9 cellular contexts compared by ENCODE assay signal in genomic region chr9:108478871-108479332, GRCh38.
A peak's percentile ranks its signal among the peaks of the same experiment; 100 is the strongest.
DNase-seq lines count a peak whose midpoint lies in the region; ATAC-seq, FAIRE-seq and TF ChIP-seq lines count a peak whose summit lies in the region.
"Had no signal": no experiment of that assay in that cellular context is flagged by ENCODE, and none has a peak within 500 bp of the region (broad histone marks: within the 10 kb centered on the region; RNA-seq: fewer than 3 reads in every experiment).

No MANE protein-coding gene starts in this region.

- H3K9me3 ChIP-seq in Peyer's patch = no peaks in the 10 kb centered on the region

- DNase-seq in AG08396 (ENCODE audit: low spot score) (peak; percentile 43), epithelial cell of esophagus (ENCODE audit: low read depth) (peak; percentile 94), urothelium cell line (ENCODE audit: low spot score) (peak; percentile 56), Peyer's patch (no peak), cerebellum (ENCODE audit: low spot score) (no peak)
- no peak for DNase-seq in stimulated activated CD4-positive, alpha-beta T cell treated with anti-CD3 and anti-CD28 coated beads, Interleukin-12 subunit alpha, Interleukin-12 subunit beta, amount 100 ng/mL, for 4 hours
- DNase-seq: activated naive CD8-positive, alpha-beta T cell treated with anti-CD3 and anti-CD28 coated beads, Interleukin-2, amount 10 ng/mL, durations not matched to agents 7 days and 5 days had no signal

- TF ChIP-seq POLR2A in Peyer's patch (IDR thresholded peaks at IDR 0.05) = no peak

- no peak overlapping the region for H3K4me3 ChIP-seq in epithelial cell of esophagus (ENCODE audit: low read length)
- H3K4me3 ChIP-seq in Peyer's patch = no peak overlapping the region

- H3K36me3 ChIP-seq in Peyer's patch = no peaks in the 10 kb centered on the region

- FAIRE-seq in urothelium cell line (lab: Jason Lieb, UNC) = no peak

- H3K27ac ChIP-seq in Peyer's patch = peak overlapping the region in 1 of 4 donors; percentile 36

- peak; percentile 62 for ATAC-seq in GM21360 (IDR thresholded peaks at IDR 0.05; ENCODE audit: unreplicated experiment)
- peak; percentile 74 for ATAC-seq in HG03460 (IDR thresholded peaks at IDR 0.05; ENCODE audit: unreplicated experiment)

- no peaks in the 10 kb centered on the region for H3K27me3 ChIP-seq in Peyer's patch

- H3K4me1 ChIP-seq in Peyer's patch = no peaks in the 10 kb centered on the region

- TF ChIP-seq CTCF in epithelial cell of esophagus (IDR thresholded peaks at IDR 0.05; ENCODE audit: insufficient read depth, low read depth, low read length, missing control alignments) = no peak
- no peak for TF ChIP-seq CTCF in Peyer's patch (IDR thresholded peaks at IDR 0.05)

Comparison
In these comparisons a context has a peak if more than half of its experiments do, and no peak if none do; other contexts are left out.
1. DNase-seq: peak in AG08396 (single experiment), epithelial cell of esophagus (single experiment) and urothelium cell line (single experiment); none in Peyer's patch (0 of 3), stimulated activated CD4-positive, alpha-beta T cell treated with anti-CD3 and anti-CD28 coated beads, Interleukin-12 subunit alpha, Interleukin-12 subunit beta, amount 100 ng/mL, for 4 hours (single experiment) and cerebellum (single experiment).